ENCODE assay signal across 21 cellular contexts in genomic region chr14:63881926-63882325, GRCh38. TPM values are rescaled to one million over a fixed set of nuclear protein-coding genes. Genes with fewer than 3 reads are reported as not detected.
DNase-seq lines count a peak whose midpoint lies in the region; ATAC-seq, FAIRE-seq and TF ChIP-seq lines count a peak whose summit lies in the region.
"Had no signal": no experiment of that assay in that cellular context is flagged by ENCODE, and none has a peak within 500 bp of the region (broad histone marks: within the 10 kb centered on the region; RNA-seq: fewer than 3 reads in every experiment).

No MANE protein-coding gene starts in this region.

- TF ChIP-seq CTCF in pancreas (IDR thresholded peaks at IDR 0.05): no peak
- TF ChIP-seq CTCF in mucosa of descending colon (IDR thresholded peaks at IDR 0.05): no peak

- no peaks in the 10 kb centered on the region for H3K27me3 Mint-ChIP-seq in T-helper 17 cell
- H3K27me3 Mint-ChIP-seq in immature natural killer cell (ENCODE audit: low read depth in 3 of 3): peaks cover 0 to 5% (median 0%) of the 10 kb centered on the region in 3 donors
- H3K27me3 Mint-ChIP-seq: T-cell had no signal

- ATAC-seq in T-helper 17 cell (no peak), HG03135 (IDR thresholded peaks at IDR 0.05; ENCODE audit: unreplicated experiment) (no peak), pancreas (no peak), mucosa of descending colon (no peak)
- ATAC-seq: SK-N-SH treated with all-trans-retinoic acid at 6 μM for 48 hours, T-cell had no signal

- H3K9me3 ChIP-seq in BLaER1 treated with 17β-estradiol and CSF1 and Interleukin-3, amounts not matched to agents 10 nM and 100 nM (replicated peaks in 1 of 11): no peaks in the 10 kb centered on the region
- no peaks in the 10 kb centered on the region for H3K9me3 ChIP-seq in T-helper 17 cell (ENCODE audit: control insufficient read depth, low read length, poor library complexity, severe bottlenecking)
- no peaks in the 10 kb centered on the region for H3K9me3 ChIP-seq in pancreas
- no peaks in the 10 kb centered on the region for H3K9me3 ChIP-seq in mucosa of descending colon
- H3K9me3 ChIP-seq: MG63 had no signal

- no peak overlapping the region for H3K4me3 ChIP-seq in BLaER1 treated with 17β-estradiol and CSF1 and Interleukin-3, amounts not matched to agents 10 nM and 100 nM
- H3K4me3 ChIP-seq in pancreas (no peak overlapping the region), mucosa of descending colon (no peak overlapping the region)
- H3K4me3 ChIP-seq: MG63 had no signal

- peak overlapping the region; percentile 11 for H3K27ac Mint-ChIP-seq in T-helper 17 cell
- H3K27ac Mint-ChIP-seq in immature natural killer cell: peak overlapping the region; percentile 22 to 77 (median 46)
- H3K27ac Mint-ChIP-seq: CD14-positive monocyte, T-cell had no signal

- WGBS in pancreas, 2 donors: 74 to 76% methylated on average over 5 of the region's 5 CpGs

- H3K4me3 Mint-ChIP-seq in T-helper 17 cell: no peak overlapping the region
- peak overlapping the region in 2 of 5 donors; percentile 36 to 47 for H3K4me3 Mint-ChIP-seq in immature natural killer cell
- H3K4me3 Mint-ChIP-seq: CD14-positive monocyte, T-cell had no signal

- H3K27me3 ChIP-seq in BLaER1 treated with 17β-estradiol and CSF1 and Interleukin-3, amounts not matched to agents 10 nM and 100 nM: no peaks in the 10 kb centered on the region
- no peaks in the 10 kb centered on the region for H3K27me3 ChIP-seq in pancreas
- H3K27me3 ChIP-seq: MG63 had no signal

- peaks cover 5 to 22% (median 17%) of the 10 kb centered on the region in 10 experiments; a peak in 18 of 20 replicates for H3K4me1 ChIP-seq in BLaER1 treated with 17β-estradiol and CSF1 and Interleukin-3, amounts not matched to agents 10 nM and 100 nM
- peaks cover 0 to 3% (median under 1%) of the 10 kb centered on the region in 3 donors for H3K4me1 ChIP-seq in pancreas
- H3K4me1 ChIP-seq in mucosa of descending colon (ENCODE audit: low read depth): peaks cover 12% of the 10 kb centered on the region

- no peak for FAIRE-seq in pancreas (lab: Jason Lieb, UNC)

- intact Hi-C loops in pancreas (cut with DNase I) (no loop called here), mucosa of descending colon (cut with DNase I, micrococcal nuclease) (no loop called here)

- peak overlapping the region in 9 of 11 experiments; percentile 26 to 69 (median 53); a peak in 16 of 22 replicates for H3K4me2 ChIP-seq in BLaER1 treated with 17β-estradiol and CSF1 and Interleukin-3, amounts not matched to agents 10 nM and 100 nM

- no peaks in the 10 kb centered on the region for H3K9me3 Mint-ChIP-seq in immature natural killer cell
- H3K9me3 Mint-ChIP-seq: T-cell had no signal

- peaks cover 35% of the 10 kb centered on the region for H3K4me1 Mint-ChIP-seq in T-helper 17 cell
- peaks cover 52 to 82% of the 10 kb centered on the region in 2 donors for H3K4me1 Mint-ChIP-seq in immature natural killer cell

- DNase-seq in Kasumi-1 (lab: John Stamatoyannopoulos, UW) (peak; percentile 10 to 24), T-helper 17 cell (no peak), immature natural killer cell (no peak), pancreas (no peak), mucosa of descending colon (no peak)
- DNase-seq: COR-L47, DMS 273 treated with DMSO at 0.1 percent for 48 hours, HCEC 1CT, IMR-90, Karpas-422, MG63, NCI-H1417, NCI-H187, NCI-H345, NCI-H524 treated with DMSO at 0.1 percent for 48 hours, Right ventricle myocardium superior, T-cell had no signal

- peak overlapping the region in 4 of 11 experiments; percentile 8 to 53 (median 41); a peak in 4 of 22 replicates for H3K27ac ChIP-seq in BLaER1 treated with 17β-estradiol and CSF1 and Interleukin-3, amounts not matched to agents 10 nM and 100 nM
- no peak overlapping the region for H3K27ac ChIP-seq in pancreas

- H4K20me1 ChIP-seq in BLaER1 treated with 17β-estradiol and CSF1 and Interleukin-3, amounts not matched to agents 10 nM and 100 nM: no peaks in the 10 kb centered on the region

- H3K36me3 Mint-ChIP-seq in T-helper 17 cell (ENCODE audit: low read depth) (peaks cover 3% of the 10 kb centered on the region), immature natural killer cell (peaks cover 5 to 8% (median 5%) of the 10 kb centered on the region in 3 donors)
- H3K36me3 Mint-ChIP-seq: CD14-positive monocyte had no signal

- H3K9ac ChIP-seq in BLaER1 treated with 17β-estradiol and CSF1 and Interleukin-3, amounts not matched to agents 10 nM and 100 nM: no peak overlapping the region

- peaks cover 0 to 8% (median 0%) of the 10 kb centered on the region in 11 experiments; a peak in 2 of 22 replicates for H3K36me3 ChIP-seq in BLaER1 treated with 17β-estradiol and CSF1 and Interleukin-3, amounts not matched to agents 10 nM and 100 nM
- H3K36me3 ChIP-seq in pancreas: no peaks in the 10 kb centered on the region
- H3K36me3 ChIP-seq in mucosa of descending colon (ENCODE audit: low read depth): no peaks in the 10 kb centered on the region
- H3K36me3 ChIP-seq: MG63 had no signal

RNA-seq across cellular contexts. Expression of gene SYNE2, which starts 29.1 kb away (rescaled TPM):
- total RNA-seq in T-helper 17 cell (100 to 1,000 TPM; 206 to 223 TPM), pancreas (100 to 1,000 TPM in 1 of 6 donors, 10 to 100 TPM in 5; 45.2 to 103 (median 57.4) TPM), mucosa of descending colon (100 to 1,000 TPM; 104 to 215 (median 174) TPM)
- polyA plus RNA-seq in immature natural killer cell (100 to 1,000 TPM in 1 of 3 donors, 10 to 100 TPM in 2; 14.0 to 116 (median 20.0) TPM), pancreas (10 to 100 TPM; 46.4 to 57.5 TPM)

Comparison
In these comparisons a context has a peak if more than half of its experiments do, and no peak if none do; other contexts are left out.
1. DNase-seq: peak in Kasumi-1 (2 of 2); none in T-helper 17 cell (0 of 3), immature natural killer cell (0 of 3), pancreas (0 of 6) and mucosa of descending colon (0 of 3).